Comparison of ENCODE assay signal across 9 cellular contexts in the genomic region with DNA sequence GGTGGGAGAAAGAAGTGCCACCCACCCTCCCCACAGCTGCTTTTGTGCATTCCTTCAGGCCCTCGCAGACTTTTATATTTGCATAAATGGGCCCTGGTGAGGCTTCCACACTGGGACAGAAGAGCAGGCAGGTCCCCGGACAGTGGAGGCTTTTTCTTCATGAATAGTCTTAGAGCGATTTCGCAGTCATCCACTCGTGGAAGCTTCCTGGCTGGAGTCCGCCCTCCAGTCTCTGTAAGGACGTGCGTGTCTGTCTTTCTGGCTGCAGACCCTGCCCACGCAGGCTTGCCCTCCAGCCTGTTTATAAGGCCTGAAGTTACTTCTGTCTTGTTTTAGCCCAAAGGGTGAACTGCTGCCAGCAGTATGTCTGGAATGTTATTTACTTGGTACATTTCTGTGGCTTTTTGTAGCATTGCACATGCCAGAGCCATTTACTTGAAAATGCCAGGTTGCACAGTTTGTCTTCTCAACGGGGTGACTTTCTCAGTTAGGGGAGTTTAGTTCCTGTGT.
DNase-seq lines count a peak whose midpoint lies in the region; TF ChIP-seq lines count a peak whose summit lies in the region.
"Had no signal": no experiment of that assay in that cellular context is flagged by ENCODE, and none has a peak within 500 bp of the region (broad histone marks: within the 10 kb centered on the region; RNA-seq: fewer than 3 reads in every experiment).

No MANE protein-coding gene starts in this region.

- no peaks in the 10 kb centered on the region for H3K36me3 Mint-ChIP-seq in activated naive CD4-positive, alpha-beta T cell treated with anti-CD3 and anti-CD28 coated beads, Interleukin-2, amount 10 ng/mL, durations not matched to agents 7 days and 5 days
- H3K36me3 Mint-ChIP-seq in chondrocyte (ENCODE audit: low read depth), result peaks cover 11% of the 10 kb centered on the region

- peaks cover 18 to 27% of the 10 kb centered on the region in 2 donors for H3K4me1 ChIP-seq in uterus

- intact Hi-C loops in uterus (cut with DNase I; ENCODE audit: low total_unique reads), result loop anchor here (5.0 to 10.0 kb wide), 2 partner anchors 80 to 107 kb away; no protein-coding TSS in a partner anchor

- no peak for TF ChIP-seq POLR2A in uterus (IDR thresholded peaks at IDR 0.05)

- H3K27ac Mint-ChIP-seq in activated naive CD4-positive, alpha-beta T cell treated with anti-CD3 and anti-CD28 coated beads, Interleukin-2, amount 10 ng/mL, durations not matched to agents 7 days and 5 days, result no peak overlapping the region
- H3K27ac Mint-ChIP-seq in chondrocyte (ENCODE audit: unreplicated experiment), result peak overlapping the region; percentile 98

- H3K27ac ChIP-seq in uterus, result peak overlapping the region; percentile 93 to 95

- H3K9me3 Mint-ChIP-seq in activated naive CD4-positive, alpha-beta T cell treated with anti-CD3 and anti-CD28 coated beads, Interleukin-2, amount 10 ng/mL, durations not matched to agents 7 days and 5 days, result no peaks in the 10 kb centered on the region
- no peaks in the 10 kb centered on the region for H3K9me3 Mint-ChIP-seq in chondrocyte (ENCODE audit: low read depth)

- TF ChIP-seq CTCF in chondrocyte (IDR thresholded peaks at IDR 0.05), result no peak
- TF ChIP-seq CTCF in uterus (IDR thresholded peaks at IDR 0.05), result no peak

- DNase-seq in activated naive CD4-positive, alpha-beta T cell treated with anti-CD3 and anti-CD28 coated beads, Interleukin-2, amount 10 ng/mL, durations not matched to agents 7 days and 5 days, result peak; percentile 18
- DNase-seq in activated naive CD4-positive, alpha-beta T cell treated with Interleukin-2 at 50 U/mL for 16 hours, result no peak
- DNase-seq in chondrocyte (ENCODE audit: low spot score) (peak; percentile 95), medulla oblongata (ENCODE audit: extremely low spot score) (peak; percentile 67), uterus (peak; percentile 52 to 64), 8988T (no peak)
- no peak for DNase-seq in NK-92 treated with Interleukin-12 subunit alpha and Interleukin-12 subunit beta, amount 100 ng/mL, for 24 hours (lab: John Stamatoyannopoulos, UW)
- DNase-seq in stimulated activated naive CD4-positive, alpha-beta T cell treated with Interleukin-2 at 50 U/mL for 16 hours (lab: John Stamatoyannopoulos, UW), result no peak
- DNase-seq: NCI-H2029 had no signal

- no peak overlapping the region for H3K4me3 ChIP-seq in uterus

- no peaks in the 10 kb centered on the region for H3K9me3 ChIP-seq in uterus

- CTCF ChIA-PET in activated naive CD4-positive, alpha-beta T cell treated with anti-CD3 and anti-CD28 coated beads, Interleukin-2, amount 10 ng/mL, durations not matched to agents 7 days and 5 days (lab: Charles Lee), result interaction anchor here (1.4 kb wide), 1 partner anchor 208 kb away, joined by 3 read pairs; no protein-coding TSS in a partner anchor

- H3K36me3 ChIP-seq in uterus, result no peaks in the 10 kb centered on the region

- no peaks in the 10 kb centered on the region for H3K27me3 ChIP-seq in uterus

- no peak overlapping the region for H3K4me3 Mint-ChIP-seq in activated naive CD4-positive, alpha-beta T cell treated with anti-CD3 and anti-CD28 coated beads, Interleukin-2, amount 10 ng/mL, durations not matched to agents 7 days and 5 days
- H3K4me3 Mint-ChIP-seq in chondrocyte (ENCODE audit: unreplicated experiment), result peak overlapping the region; percentile 66

- H3K27me3 Mint-ChIP-seq in activated naive CD4-positive, alpha-beta T cell treated with anti-CD3 and anti-CD28 coated beads, Interleukin-2, amount 10 ng/mL, durations not matched to agents 7 days and 5 days, result no peaks in the 10 kb centered on the region
- H3K27me3 Mint-ChIP-seq in chondrocyte (ENCODE audit: low read depth), result no peaks in the 10 kb centered on the region

- H3K4me1 Mint-ChIP-seq in activated naive CD4-positive, alpha-beta T cell treated with anti-CD3 and anti-CD28 coated beads, Interleukin-2, amount 10 ng/mL, durations not matched to agents 7 days and 5 days, result no peaks in the 10 kb centered on the region
- H3K4me1 Mint-ChIP-seq in chondrocyte (ENCODE audit: low read depth), result peaks cover 82% of the 10 kb centered on the region

Comparison
In these comparisons a context has a peak if more than half of its experiments do, and no peak if none do; other contexts are left out.
1. DNase-seq: peak in activated naive CD4-positive, alpha-beta T cell treated with anti-CD3 and anti-CD28 coated beads, Interleukin-2, amount 10 ng/mL, durations not matched to agents 7 days and 5 days (single experiment), chondrocyte (single experiment), medulla oblongata (single experiment) and uterus (2 of 2); none in activated naive CD4-positive, alpha-beta T cell treated with Interleukin-2 at 50 U/mL for 16 hours (single experiment), NK-92 treated with Interleukin-12 subunit alpha and Interleukin-12 subunit beta, amount 100 ng/mL, for 24 hours (single experiment), 8988T (single experiment) and stimulated activated naive CD4-positive, alpha-beta T cell treated with Interleukin-2 at 50 U/mL for 16 hours (single experiment).